Comparison of ENCODE assay signal across 18 cellular contexts in genomic region chr22:45949258-45949870, GRCh38. TPM values are rescaled to one million over a fixed set of nuclear protein-coding genes. Genes with fewer than 3 reads are reported as not detected.
A peak's percentile ranks its signal among the peaks of the same experiment; 100 is the strongest.
DNase-seq lines count a peak whose midpoint lies in the region; ATAC-seq and TF ChIP-seq lines count a peak whose summit lies in the region.
"Had no signal": no experiment of that assay in that cellular context is flagged by ENCODE, and none has a peak within 500 bp of the region (broad histone marks: within the 10 kb centered on the region; RNA-seq: fewer than 3 reads in every experiment).

No MANE protein-coding gene starts in this region.

- no peaks in the 10 kb centered on the region for H3K79me2 ChIP-seq in mesendoderm (ENCODE audit: control insufficient read depth, insufficient read depth, low read length)

- H3K4me2 ChIP-seq in BLaER1: peak overlapping the region; percentile 79
- H3K4me2 ChIP-seq in mesendoderm (ENCODE audit: low read length): no peak overlapping the region

- peaks cover 25 to 52% of the 10 kb centered on the region in 2 donors for H3K27me3 Mint-ChIP-seq in stimulated activated naive B cell treated with anti-CD40 and anti-IgM and Interleukin-4, amounts not matched to agents 10 μg/mL and 1 μg/mL and 100 μg/mL, for 72 hours

- peaks cover 27 to 29% of the 10 kb centered on the region in 2 donors for H3K4me1 Mint-ChIP-seq in stimulated activated naive B cell treated with anti-CD40 and anti-IgM and Interleukin-4, amounts not matched to agents 10 μg/mL and 1 μg/mL and 100 μg/mL, for 72 hours

- H3K36me3 ChIP-seq in BLaER1 (no peaks in the 10 kb centered on the region), HEK293 (ENCODE audit: control insufficient read depth in 2 of 2, insufficient read depth in 1 of 2, low read length in 2 of 2) (no peaks in the 10 kb centered on the region), mesendoderm (ENCODE audit: control insufficient read depth, insufficient read depth, low read length) (no peaks in the 10 kb centered on the region)

- H3K27me3 ChIP-seq in BLaER1 (peaks cover 35% of the 10 kb centered on the region), mesendoderm (ENCODE audit: insufficient read depth, low read length, poor library complexity) (no peaks in the 10 kb centered on the region)

- no peak overlapping the region for H2BK15ac ChIP-seq in mesendoderm (replicated peaks; ENCODE audit: low read depth)

- peak; percentile 49 for DNase-seq in mesendoderm
- no peak for DNase-seq in stimulated activated naive B cell treated with anti-CD40 and anti-IgM and Interleukin-4, amounts not matched to agents 10 μg/mL and 1 μg/mL and 100 μg/mL, for 72 hours
- DNase-seq in DMS53 (lab: John Stamatoyannopoulos, UW): no peak
- DNase-seq in RPMI8226: no peak
- DNase-seq: ACHN; Calu3; CD8-positive, alpha-beta T cell; DND-41; EL; GM23248; HCEC 1CT; HFFc6; IMR-90 had no signal

- H4K8ac ChIP-seq in mesendoderm (ENCODE audit: low read depth, low read length): no peak overlapping the region

- no peak overlapping the region for H3K4me3 Mint-ChIP-seq in stimulated activated naive B cell treated with anti-CD40 and anti-IgM and Interleukin-4, amounts not matched to agents 10 μg/mL and 1 μg/mL and 100 μg/mL, for 72 hours
- H3K4me3 Mint-ChIP-seq: CD8-positive, alpha-beta T cell; HFFc6 had no signal

- peaks cover 64% of the 10 kb centered on the region for H3K4me1 ChIP-seq in BLaER1
- no peaks in the 10 kb centered on the region for H3K4me1 ChIP-seq in HEK293 (ENCODE audit: control insufficient read depth, insufficient read depth, low read length)
- H3K4me1 ChIP-seq in mesendoderm (ENCODE audit: control insufficient read depth, low read depth, low read length): no peaks in the 10 kb centered on the region

- peak overlapping the region; percentile 31 for H3K27ac Mint-ChIP-seq in stimulated activated naive B cell treated with anti-CD40 and anti-IgM and Interleukin-4, amounts not matched to agents 10 μg/mL and 1 μg/mL and 100 μg/mL, for 72 hours
- H3K27ac Mint-ChIP-seq: CD8-positive, alpha-beta T cell; HFFc6 had no signal

- no peak overlapping the region for H2BK120ac ChIP-seq in mesendoderm (ENCODE audit: low read depth, low read length)

- H3K56ac ChIP-seq in mesendoderm (ENCODE audit: low read length): no peak overlapping the region

- no peaks in the 10 kb centered on the region for H3K9me3 Mint-ChIP-seq in stimulated activated naive B cell treated with anti-CD40 and anti-IgM and Interleukin-4, amounts not matched to agents 10 μg/mL and 1 μg/mL and 100 μg/mL, for 72 hours
- H3K9me3 Mint-ChIP-seq: CD8-positive, alpha-beta T cell; HFFc6 had no signal

- H3K23ac ChIP-seq in mesendoderm (ENCODE audit: low read length): no peak overlapping the region

- no peak overlapping the region for H3K4me3 ChIP-seq in BLaER1
- no peak overlapping the region for H3K4me3 ChIP-seq in HEK293 (ENCODE audit: low read depth, low read length)
- no peak overlapping the region for H3K4me3 ChIP-seq in mesendoderm (ENCODE audit: low read length)
- H3K4me3 ChIP-seq: GM23248, K562 had no signal

- TF ChIP-seq CTCF in HEK293 (tag by site-specific recombination; IDR thresholded peaks at IDR 0.05): no peak

- H3K9ac ChIP-seq in BLaER1: no peak overlapping the region
- H3K9ac ChIP-seq in mesendoderm (ENCODE audit: low read length): no peak overlapping the region
- H3K9ac ChIP-seq: GM23248 had no signal

- CTCF ChIA-PET in HEK293 (lab: Yijun Ruan, JAX): no interaction called here

- whole genome bisulfite sequencing in mesendoderm (ENCODE audit: extremely low coverage, insufficient coverage, low lambda C conversion rate): no CpG with 5 or more reads among the region's 22 CpGs

- no peaks in the 10 kb centered on the region for H3K79me1 ChIP-seq in mesendoderm (ENCODE audit: low read length)

- H3K36me3 Mint-ChIP-seq in stimulated activated naive B cell treated with anti-CD40 and anti-IgM and Interleukin-4, amounts not matched to agents 10 μg/mL and 1 μg/mL and 100 μg/mL, for 72 hours: no peaks in the 10 kb centered on the region
- H3K36me3 Mint-ChIP-seq: CD8-positive, alpha-beta T cell had no signal

- no peak overlapping the region for H2BK5ac ChIP-seq in mesendoderm (ENCODE audit: low read length)

- H3K9me3 ChIP-seq in BLaER1 (no peaks in the 10 kb centered on the region), HEK293 (ENCODE audit: control insufficient read depth, insufficient read depth, low read depth, low read length) (no peaks in the 10 kb centered on the region)

- no peak overlapping the region for H2AK5ac ChIP-seq in mesendoderm (ENCODE audit: low read length)

- peaks cover 60% of the 10 kb centered on the region for H4K20me1 ChIP-seq in BLaER1

- ATAC-seq in stimulated activated naive B cell treated with anti-CD40 and anti-IgM and Interleukin-4, amounts not matched to agents 10 μg/mL and 1 μg/mL and 100 μg/mL, for 72 hours (replicated peaks): no peak
- ATAC-seq in HG03571 (IDR thresholded peaks at IDR 0.05; ENCODE audit: unreplicated experiment): no peak
- ATAC-seq: CD8-positive, alpha-beta T cell; K562 had no signal

- H3K18ac ChIP-seq in mesendoderm (ENCODE audit: low read length): no peak overlapping the region

- POLR2A ChIA-PET in HEK293 (lab: Yijun Ruan, JAX): no interaction called here

- H3K27ac ChIP-seq in BLaER1 (no peak overlapping the region), HEK293 (ENCODE audit: extremely low read depth, low read depth, low read length) (no peak overlapping the region), mesendoderm (ENCODE audit: low read depth, low read length) (no peak overlapping the region)
- H3K27ac ChIP-seq: GM23248 had no signal

- no peak overlapping the region for H4K5ac ChIP-seq in mesendoderm (ENCODE audit: low read length)

- no peak overlapping the region for H3K4ac ChIP-seq in mesendoderm (ENCODE audit: low read depth, low read length)

TF ChIP-seq in HEK293, 187 proteins besides CTCF, POLR2A, EP300 and RAD21:
- TF ChIP-seq ZNF23 (tag by site-specific recombination; IDR thresholded peaks at IDR 0.05; ENCODE audit: borderline replicate concordance): no peak
- no peak for TF ChIP-seq ZNF362 (tag by site-specific recombination; IDR thresholded peaks at IDR 0.05)
- TF ChIP-seq ZNF174 (tag by site-specific recombination; IDR thresholded peaks at IDR 0.05): no peak
- peak; percentile 31; the same call in 1 of the 2 replicates for TF ChIP-seq PRDM10 (tag by site-specific recombination; IDR thresholded peaks at IDR 0.05)

RNA-seq across cellular contexts. Expression of gene WNT7B, which starts 27.6 kb away (rescaled TPM):
- polyA plus RNA-seq in mesendoderm (2013, experiment 1 of 2): not detected
- 0.03 TPM for polyA plus RNA-seq in mesendoderm (2013, experiment 2 of 2)
- polyA plus RNA-seq: BJ, GM23248, K562 had no signal
